Comparison of ENCODE assay signal across 28 cellular contexts in genomic region chr5:123472150-123472549, GRCh38.
"Had no signal": no experiment of that assay in that cellular context is flagged by ENCODE, and none has a peak within 500 bp of the region (broad histone marks: within the 10 kb centered on the region; RNA-seq: fewer than 3 reads in every experiment).

No MANE protein-coding gene starts in this region.

- H3K4me2 ChIP-seq: KMS-11 had no signal

- H3K9me3 ChIP-seq: ascending aorta, Peyer's patch had no signal

- H3K27ac Mint-ChIP-seq: activated CD4-positive, alpha-beta T cell treated with anti-CD3 and anti-CD28 coated beads, Interleukin-2, amount 10 ng/mL, durations not matched to agents 24 days and 14 days; activated CD8-positive, alpha-beta T cell treated with anti-CD3 and anti-CD28 coated beads for 36 hours; activated naive CD4-positive, alpha-beta T cell treated with anti-CD3 and anti-CD28 coated beads, Interleukin-2, amount 50 U/mL, for 24 hours; activated naive CD8-positive, alpha-beta T cell treated with anti-CD3 and anti-CD28 coated beads, Interleukin-2, amount 10 ng/mL, durations not matched to agents 7 days and 5 days; activated T-cell treated with anti-CD3 and anti-CD28 coated beads, Interleukin-2, amount 50 U/mL, for 72 hours; activated T-helper 17 cell treated with anti-CD3 and anti-CD28 coated beads, Interleukin-2, amount 50 U/mL, for 72 hours had no signal

- H3K4me1 ChIP-seq: ascending aorta, Peyer's patch had no signal

- H3K27ac ChIP-seq: ascending aorta, KMS-11, Peyer's patch had no signal

- H3K9ac ChIP-seq: KMS-11 had no signal

- H3K4me3 ChIP-seq: ascending aorta, Peyer's patch had no signal

- H3K4me3 Mint-ChIP-seq: activated CD4-positive, alpha-beta T cell treated with anti-CD3 and anti-CD28 coated beads, Interleukin-2, amount 10 ng/mL, durations not matched to agents 24 days and 14 days; activated CD8-positive, alpha-beta T cell treated with anti-CD3 and anti-CD28 coated beads for 36 hours; activated naive CD4-positive, alpha-beta T cell treated with anti-CD3 and anti-CD28 coated beads, Interleukin-2, amount 50 U/mL, for 24 hours; activated naive CD8-positive, alpha-beta T cell treated with anti-CD3 and anti-CD28 coated beads, Interleukin-2, amount 10 ng/mL, durations not matched to agents 7 days and 5 days; activated T-cell treated with anti-CD3 and anti-CD28 coated beads, Interleukin-2, amount 50 U/mL, for 72 hours; activated T-helper 17 cell treated with anti-CD3 and anti-CD28 coated beads, Interleukin-2, amount 50 U/mL, for 72 hours had no signal

- H3K27me3 ChIP-seq: ascending aorta, Peyer's patch had no signal

- H3K4me1 Mint-ChIP-seq: activated CD4-positive, alpha-beta T cell treated with anti-CD3 and anti-CD28 coated beads, Interleukin-2, amount 10 ng/mL, durations not matched to agents 24 days and 14 days; activated naive CD4-positive, alpha-beta T cell treated with anti-CD3 and anti-CD28 coated beads, Interleukin-2, amount 50 U/mL, for 24 hours; activated naive CD8-positive, alpha-beta T cell treated with anti-CD3 and anti-CD28 coated beads, Interleukin-2, amount 10 ng/mL, durations not matched to agents 7 days and 5 days; activated T-helper 17 cell treated with anti-CD3 and anti-CD28 coated beads, Interleukin-2, amount 50 U/mL, for 72 hours had no signal

- H3K36me3 ChIP-seq: ascending aorta, Peyer's patch had no signal

- ATAC-seq: activated CD8-positive, alpha-beta T cell treated with anti-CD3 and anti-CD28 coated beads for 36 hours; activated T-cell treated with anti-CD3 and anti-CD28 coated beads, Interleukin-2, amount 50 U/mL, for 72 hours; activated T-helper 17 cell treated with anti-CD3 and anti-CD28 coated beads, Interleukin-2, amount 50 U/mL, for 72 hours; PC-3 had no signal

- DNase-seq: activated CD4-positive, alpha-beta T cell treated with anti-CD3 and anti-CD28 coated beads, Interleukin-2, amount 10 ng/mL, durations not matched to agents 24 days and 14 days; activated CD4-positive, alpha-beta T cell treated with anti-CD3 and anti-CD28 coated beads, Interleukin-2, amount 50 U/mL, for 4 hours; activated CD8-positive, alpha-beta T cell treated with anti-CD3 and anti-CD28 coated beads for 36 hours; activated effector memory CD4-positive, alpha-beta T cell treated with anti-CD3 and anti-CD28 coated beads, Interleukin-2, amount 50 U/mL, for 16 hours; activated naive CD4-positive, alpha-beta T cell; activated naive CD8-positive, alpha-beta T cell treated with anti-CD3 and anti-CD28 coated beads, Interleukin-2, amount 10 ng/mL, durations not matched to agents 7 days and 5 days; activated T-cell treated with anti-CD3 and anti-CD28 coated beads, Interleukin-2, amount 50 U/mL, for 1 hour; activated T-cell treated with anti-CD3 and anti-CD28 coated beads, Interleukin-2, amount 50 U/mL, for 72 hours; amygdala; caudate nucleus; MM.1S; MV-4-11; NCI-H1092; NCI-H1436 treated with DMSO at 0.1 percent for 48 hours; NCI-H1694 treated with DMSO at 0.1 percent for 48 hours; NCI-H2029; NCI-H510A; NCI-H526; NCI-H748 treated with DMSO at 0.1 percent for 48 hours; NK-92 treated with Interleukin-12 subunit alpha and Interleukin-12 subunit beta, amount 100 ng/mL, for 24 hours; PC-3; Peyer's patch; RPMI8226; T1000 had no signal
